12 cellular contexts compared by ENCODE assay signal in the genomic region with DNA sequence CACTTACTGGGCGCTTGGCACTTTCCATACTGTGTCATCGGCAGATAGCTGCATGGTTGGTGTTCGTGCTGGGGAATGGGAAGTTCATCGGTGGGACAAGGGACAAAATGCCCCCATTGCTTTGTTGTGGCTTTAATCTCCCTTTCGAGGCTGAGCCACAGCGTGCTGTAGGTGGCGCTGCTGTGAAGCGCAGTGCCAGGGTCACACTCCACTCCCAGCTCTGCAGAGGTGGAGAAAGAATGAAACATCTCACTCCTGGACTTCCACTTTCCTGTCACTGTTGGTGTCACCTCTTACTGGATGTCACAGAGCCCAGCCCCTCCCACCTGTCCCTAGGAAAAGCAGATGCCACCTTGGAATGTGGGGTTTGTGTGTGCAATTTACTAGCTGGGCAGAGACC. TPM values are rescaled to one million over a fixed set of nuclear protein-coding genes. Genes with fewer than 3 reads are reported as not detected.
A peak's percentile ranks its signal among the peaks of the same experiment; 100 is the strongest.
DNase-seq lines count a peak whose midpoint lies in the region; TF ChIP-seq lines count a peak whose summit lies in the region.
"Had no signal": no experiment of that assay in that cellular context is flagged by ENCODE, and none has a peak within 500 bp of the region (broad histone marks: within the 10 kb centered on the region; RNA-seq: fewer than 3 reads in every experiment).

No MANE protein-coding gene starts in this region.

- peaks cover 35% of the 10 kb centered on the region for H3K4me1 Mint-ChIP-seq in activated naive CD4-positive, alpha-beta T cell treated with anti-CD3 and anti-CD28 coated beads, Interleukin-2, amount 10 ng/mL, durations not matched to agents 7 days and 5 days
- H3K4me1 Mint-ChIP-seq: activated naive CD8-positive, alpha-beta T cell treated with anti-CD3 and anti-CD28 coated beads for 36 hours had no signal

- H2AK5ac ChIP-seq in trophoblast cell (ENCODE audit: low read length), result no peak overlapping the region

- H3K9me2 ChIP-seq in MM.1S (replicated peaks; ENCODE audit: insufficient read depth, low read length), result no peaks in the 10 kb centered on the region

- no peak overlapping the region for H3K27ac Mint-ChIP-seq in activated naive CD4-positive, alpha-beta T cell treated with anti-CD3 and anti-CD28 coated beads, Interleukin-2, amount 10 ng/mL, durations not matched to agents 7 days and 5 days
- H3K27ac Mint-ChIP-seq: activated naive CD8-positive, alpha-beta T cell treated with anti-CD3 and anti-CD28 coated beads for 36 hours had no signal

- H2AFZ ChIP-seq in MM.1S (ENCODE audit: low read length) (no peak overlapping the region), trophoblast cell (ENCODE audit: insufficient read depth, low read length, poor library complexity) (no peak overlapping the region)

- H3K27ac ChIP-seq in MM.1S (ENCODE audit: low read length) (no peak overlapping the region), trophoblast cell (ENCODE audit: low read depth, low read length) (no peak overlapping the region)

- H3K79me1 ChIP-seq in trophoblast cell (ENCODE audit: low read length), result no peaks in the 10 kb centered on the region

- H4K12ac ChIP-seq in trophoblast cell (ENCODE audit: low read depth, low read length), result no peak overlapping the region

- H3K4me1 ChIP-seq in MM.1S (ENCODE audit: low read length) (no peaks in the 10 kb centered on the region), trophoblast cell (ENCODE audit: control insufficient read depth in 1 of 2, insufficient read depth in 2 of 2, low read length in 2 of 2) (no peaks in the 10 kb centered on the region)

- WGBS in trophoblast cell (ENCODE audit: extremely low coverage, insufficient coverage, insufficient read length), result no CpG with 5 or more reads among the region's 8 CpGs

- H3F3A ChIP-seq in MM.1S (ENCODE audit: insufficient read depth, low read length), result no peaks in the 10 kb centered on the region

- no peak overlapping the region for H3K4me3 Mint-ChIP-seq in activated naive CD4-positive, alpha-beta T cell treated with anti-CD3 and anti-CD28 coated beads, Interleukin-2, amount 10 ng/mL, durations not matched to agents 7 days and 5 days
- H3K4me3 Mint-ChIP-seq: activated naive CD8-positive, alpha-beta T cell treated with anti-CD3 and anti-CD28 coated beads for 36 hours had no signal

- peaks cover 67% of the 10 kb centered on the region for H3K36me3 Mint-ChIP-seq in activated naive CD4-positive, alpha-beta T cell treated with anti-CD3 and anti-CD28 coated beads, Interleukin-2, amount 10 ng/mL, durations not matched to agents 7 days and 5 days

- H3K18ac ChIP-seq in trophoblast cell (ENCODE audit: low read length), result no peak overlapping the region

- H2BK120ac ChIP-seq in trophoblast cell (ENCODE audit: insufficient read depth, low read length, poor library complexity), result no peak overlapping the region

- H4K91ac ChIP-seq in trophoblast cell (ENCODE audit: low read depth, low read length), result no peak overlapping the region

- peak overlapping the region; percentile 10 for H3K4ac ChIP-seq in trophoblast cell (ENCODE audit: low read depth, low read length)

- no peak overlapping the region for H3K23ac ChIP-seq in trophoblast cell (ENCODE audit: low read length)

- no peaks in the 10 kb centered on the region for H3K27me3 Mint-ChIP-seq in activated naive CD4-positive, alpha-beta T cell treated with anti-CD3 and anti-CD28 coated beads, Interleukin-2, amount 10 ng/mL, durations not matched to agents 7 days and 5 days
- H3K27me3 Mint-ChIP-seq: activated naive CD8-positive, alpha-beta T cell treated with anti-CD3 and anti-CD28 coated beads for 36 hours had no signal

- H3K27me3 ChIP-seq in MM.1S (replicated peaks; ENCODE audit: insufficient read depth, low read length) (no peaks in the 10 kb centered on the region), trophoblast cell (ENCODE audit: insufficient read depth, low read length) (no peaks in the 10 kb centered on the region)

- peaks cover 25% of the 10 kb centered on the region for H3K36me3 ChIP-seq in MM.1S (replicated peaks; ENCODE audit: insufficient read depth, low read length)
- H3K36me3 ChIP-seq in trophoblast cell (ENCODE audit: control insufficient read depth in 1 of 2, insufficient read depth in 2 of 2, low read length in 2 of 2), result peaks cover 28 to 40% of the 10 kb centered on the region in 2 experiments

- peaks cover 9% of the 10 kb centered on the region for H3K9me3 Mint-ChIP-seq in activated naive CD4-positive, alpha-beta T cell treated with anti-CD3 and anti-CD28 coated beads, Interleukin-2, amount 10 ng/mL, durations not matched to agents 7 days and 5 days

- H3K9me3 ChIP-seq in MM.1S (replicated peaks; ENCODE audit: insufficient read depth, low read length), result no peaks in the 10 kb centered on the region
- peaks cover 1% of the 10 kb centered on the region for H3K9me3 ChIP-seq in trophoblast cell (ENCODE audit: insufficient read depth, low read depth, low read length)

- H3K4me2 ChIP-seq in MM.1S (ENCODE audit: low read depth, low read length) (no peak overlapping the region), trophoblast cell (ENCODE audit: low read length) (no peak overlapping the region)
- H3K4me2 ChIP-seq: smooth muscle cell had no signal

- H3K4me3 ChIP-seq in MM.1S (ENCODE audit: low read length) (no peak overlapping the region), choroid plexus epithelial cell (ENCODE audit: low read depth, low read length) (no peak overlapping the region), trophoblast cell (ENCODE audit: low read depth, low read length) (no peak overlapping the region)
- H3K4me3 ChIP-seq: smooth muscle cell had no signal

- no peak overlapping the region for H2BK5ac ChIP-seq in trophoblast cell (ENCODE audit: low read depth, low read length, poor library complexity)

- H2BK12ac ChIP-seq in trophoblast cell (ENCODE audit: low read length), result no peak overlapping the region

- CTCF ChIA-PET in activated naive CD4-positive, alpha-beta T cell treated with anti-CD3 and anti-CD28 coated beads, Interleukin-2, amount 10 ng/mL, durations not matched to agents 7 days and 5 days (lab: Charles Lee), result interaction anchor here (0.9 to 1.3 kb wide), 3 partner anchors 41 to 166 kb away, joined by 3 to 5 read pairs (median 3); no protein-coding TSS in a partner anchor
- CTCF ChIA-PET in HEK293T (lab: Yijun Ruan, JAX), result no interaction called here

- TF ChIP-seq CTCF in MM.1S (IDR thresholded peaks at IDR 0.05; ENCODE audit: low read length) (peak; percentile 32), choroid plexus epithelial cell (conservative IDR thresholded peaks at IDR 0.05; ENCODE audit: low read depth, low read length) (peak; percentile 42)

- H3K79me2 ChIP-seq in MM.1S (ENCODE audit: low read length) (peaks cover 57% of the 10 kb centered on the region), trophoblast cell (ENCODE audit: control insufficient read depth, insufficient read depth, low read length, poor library complexity) (no peaks in the 10 kb centered on the region)

- H3K14ac ChIP-seq in trophoblast cell (ENCODE audit: low read length), result no peak overlapping the region

- DNase-seq in activated naive CD4-positive, alpha-beta T cell treated with anti-CD3 and anti-CD28 coated beads, Interleukin-2, amount 10 ng/mL, durations not matched to agents 7 days and 5 days, result peak; percentile 33
- no peak for DNase-seq in activated naive CD4-positive, alpha-beta T cell treated with Interleukin-2 at 50 U/mL for 16 hours
- DNase-seq in MM.1S, result no peak
- no peak for DNase-seq in choroid plexus epithelial cell (ENCODE audit: low read depth)
- DNase-seq in trophoblast cell, result no peak
- no peak for DNase-seq in mesenteric fat pad (ENCODE audit: low spot score)
- DNase-seq in DMS114 treated with DMSO at 0.1 percent for 48 hours (lab: John Stamatoyannopoulos, UW; ENCODE audit: unreplicated experiment), result no peak
- DNase-seq in HEK293T (ENCODE audit: extremely low spot score), result no peak
- DNase-seq: activated naive CD8-positive, alpha-beta T cell treated with anti-CD3 and anti-CD28 coated beads for 36 hours; effector CD4-positive, alpha-beta T cell; stimulated activated CD8-positive, alpha-beta memory T cell treated with anti-CD3 and anti-CD28 coated beads, Interleukin-4, amount 100 ng/mL, for 48 hours had no signal

- H3K9ac ChIP-seq in MM.1S (ENCODE audit: low read length), result no peak overlapping the region
- H3K9ac ChIP-seq in trophoblast cell (ENCODE audit: low read length), result no peak overlapping the region

- H4K20me1 ChIP-seq in MM.1S (ENCODE audit: insufficient read depth, low read length), result peaks cover 18% of the 10 kb centered on the region

- no peak overlapping the region for H4K8ac ChIP-seq in trophoblast cell (ENCODE audit: low read depth, low read length)

- POLR2A ChIA-PET in HEK293T (lab: Yijun Ruan, JAX), result interaction anchor here (1.2 kb wide), 1 partner anchor 8 kb away, joined by 3 read pairs; no protein-coding TSS in a partner anchor

TF ChIP-seq in HEK293T, 16 proteins besides CTCF, POLR2A, EP300 and RAD21:
- no peak for TF ChIP-seq CTBP1 (IDR thresholded peaks at IDR 0.05; ENCODE audit: borderline replicate concordance)
- TF ChIP-seq, protein P1, sequence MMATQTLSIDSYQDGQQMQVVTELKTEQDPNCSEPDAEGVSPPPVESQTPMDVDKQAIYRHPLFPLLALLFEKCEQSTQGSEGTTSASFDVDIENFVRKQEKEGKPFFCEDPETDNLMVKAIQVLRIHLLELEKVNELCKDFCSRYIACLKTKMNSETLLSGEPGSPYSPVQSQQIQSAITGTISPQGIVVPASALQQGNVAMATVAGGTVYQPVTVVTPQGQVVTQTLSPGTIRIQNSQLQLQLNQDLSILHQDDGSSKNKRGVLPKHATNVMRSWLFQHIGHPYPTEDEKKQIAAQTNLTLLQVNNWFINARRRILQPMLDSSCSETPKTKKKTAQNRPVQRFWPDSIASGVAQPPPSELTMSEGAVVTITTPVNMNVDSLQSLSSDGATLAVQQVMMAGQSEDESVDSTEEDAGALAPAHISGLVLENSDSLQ (IDR thresholded peaks at IDR 0.05), result no peak
- TF ChIP-seq NFRKB (IDR thresholded peaks at IDR 0.05), result no peak
- TF ChIP-seq L3MBTL2 (conservative IDR thresholded peaks at IDR 0.05), result no peak
- TF ChIP-seq LEF1 (IDR thresholded peaks at IDR 0.05; ENCODE audit: borderline replicate concordance), result no peak
- no peak for TF ChIP-seq TARDBP (IDR thresholded peaks at IDR 0.05)
- TF ChIP-seq ARNT (IDR thresholded peaks at IDR 0.05), result no peak
- no peak for TF ChIP-seq FOXM1 (IDR thresholded peaks at IDR 0.05; ENCODE audit: borderline replicate concordance)

RNA-seq across cellular contexts. Expression of a gene that starts 8.7 kb away (rescaled TPM):
- polyA plus RNA-seq in trophoblast cell (2013), result 79.9 and 81.7 TPM in 2 replicates
- 1.2 TPM for total RNA-seq in mesenteric fat pad

RNA-seq across cellular contexts. Expression of a gene that starts 46.3 kb away (rescaled TPM):
- polyA plus RNA-seq in trophoblast cell (2013), result 7.4 and 8.1 TPM in 2 replicates
- total RNA-seq in mesenteric fat pad, result 54.5 TPM
